8 cellular contexts compared by ENCODE assay signal in the genomic region with DNA sequence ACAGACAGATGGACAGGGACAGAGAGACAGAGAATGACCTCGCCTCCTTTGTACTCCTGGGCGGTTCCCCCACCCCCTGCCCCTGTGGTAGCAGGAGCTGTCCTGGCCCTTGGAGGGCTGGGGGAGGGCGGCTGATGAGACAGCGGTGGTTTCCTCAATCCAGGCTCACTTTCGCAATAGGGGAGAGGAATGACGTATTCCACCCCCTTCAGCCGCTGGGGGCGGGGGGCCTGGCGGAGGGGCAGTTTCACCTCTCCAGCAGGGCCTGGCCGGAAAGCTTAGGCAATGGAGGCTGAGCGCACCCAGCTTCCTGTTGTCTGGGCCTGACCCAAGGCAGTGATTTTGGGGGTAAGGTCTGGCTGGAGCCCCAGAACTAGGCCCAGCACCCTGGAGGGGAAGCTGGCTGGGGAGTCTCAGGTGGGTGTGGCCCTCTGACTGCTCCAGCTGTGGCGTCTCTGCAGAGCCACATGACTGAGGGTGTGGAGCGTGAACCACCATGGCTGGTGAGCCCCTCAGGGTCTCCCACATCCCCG. TPM values are rescaled to one million over a fixed set of nuclear protein-coding genes. Genes with fewer than 3 reads are reported as not detected.
DNase-seq lines count a peak whose midpoint lies in the region; ATAC-seq lines count a peak whose summit lies in the region.

No MANE protein-coding gene starts in this region.

- H3K36me3 Mint-ChIP-seq in immature natural killer cell: peaks cover 0 to 12% (median 4%) of the 10 kb centered on the region in 3 donors

- H3K27ac ChIP-seq in angular gyrus (ENCODE audit: low read depth, low read length): peak overlapping the region; percentile 22

- peaks cover 19 to 51% (median 27%) of the 10 kb centered on the region in 3 donors for H3K27me3 Mint-ChIP-seq in immature natural killer cell (ENCODE audit: low read depth in 3 of 3)

- DNase-seq in T-helper 9 cell (peak; percentile 81), immature natural killer cell (peak; percentile 88 to 94 (median 90))
- DNase-seq in stimulated activated CD4-positive, alpha-beta T cell treated with anti-CD3 and anti-CD28 coated beads, Interleukin-2, amount 100 ng/mL, for 24 hours: peak; percentile 88 to 90

- no peaks in the 10 kb centered on the region for H3K9me3 Mint-ChIP-seq in immature natural killer cell

- ATAC-seq in GM18867 (IDR thresholded peaks at IDR 0.05; ENCODE audit: unreplicated experiment) (peak; percentile 26), HG03442 (IDR thresholded peaks at IDR 0.05; ENCODE audit: unreplicated experiment) (peak; percentile 24), HG03457 (IDR thresholded peaks at IDR 0.05; ENCODE audit: unreplicated experiment) (no peak), GM21576 (IDR thresholded peaks at IDR 0.05; ENCODE audit: unreplicated experiment) (no peak)

- peak overlapping the region; percentile 82 to 100 (median 88) for H3K4me3 Mint-ChIP-seq in immature natural killer cell

- peaks cover 92 to 93% of the 10 kb centered on the region in 2 donors for H3K4me1 Mint-ChIP-seq in immature natural killer cell

- peak overlapping the region; percentile 98 to 100 (median 99) for H3K27ac Mint-ChIP-seq in immature natural killer cell

RNA-seq across cellular contexts. Expression of a gene that starts 7.4 kb away (rescaled TPM):
- 10 to 100 TPM; 17.6 to 66.7 (median 25.3) TPM for polyA plus RNA-seq in immature natural killer cell

RNA-seq across cellular contexts. Expression of a gene that starts 32.8 kb away (rescaled TPM):
- under 1 TPM in 1 of 3 donors, not detected in 2; 0.16 TPM for polyA plus RNA-seq in immature natural killer cell

Comparison
In these comparisons a context has a peak if more than half of its experiments do, and no peak if none do; other contexts are left out.
1. ATAC-seq: peak in GM18867 (single experiment) and HG03442 (single experiment); none in HG03457 (single experiment) and GM21576 (single experiment).
2. Peak in every context shown above with its lines, with median percentiles within 50 percentile points of each other: DNase-seq.